Comparison of ENCODE assay signal across 8 cellular contexts in the genomic region with DNA sequence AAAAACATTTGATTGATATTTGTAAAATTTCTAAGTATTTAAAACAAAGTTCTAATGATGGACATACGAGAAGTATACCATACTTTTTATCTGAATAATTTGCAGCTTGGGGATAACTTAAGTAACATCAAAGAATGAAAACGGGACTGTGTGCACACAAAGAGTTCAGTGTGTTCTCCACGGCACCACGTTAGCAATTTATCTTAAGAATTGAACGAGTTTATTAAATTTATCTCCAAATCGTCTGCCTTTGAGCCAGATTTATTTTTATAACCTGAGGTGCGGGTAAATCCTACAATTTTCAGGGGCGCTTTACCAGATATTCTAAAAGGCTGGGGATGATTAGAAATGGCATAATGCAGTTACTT. TPM values are rescaled to one million over a fixed set of nuclear protein-coding genes. Genes with fewer than 3 reads are reported as not detected.
A peak's percentile ranks its signal among the peaks of the same experiment; 100 is the strongest.
DNase-seq lines count a peak whose midpoint lies in the region; FAIRE-seq and TF ChIP-seq lines count a peak whose summit lies in the region.

No MANE protein-coding gene starts in this region.

- intact Hi-C loops in activated T-helper 2 cell treated with anti-CD3 and anti-CD28 coated beads, Interferon-gamma antibody, Interleukin-2, Interleukin-4, amounts not matched to agents 10 μg/mL and 5 μg/mL and 100 μg/mL, durations not matched to agents 14 hours and 24 hours and 36 hours (cut with micrococcal nuclease): no loop called here
- intact Hi-C loops in testis (cut with DNase I; ENCODE audit: low total_unique reads) (loop anchor here (5.0 kb wide), 1 partner anchor 96 kb away; no protein-coding TSS in a partner anchor), posterior vena cava (cut with DNase I) (loop anchor here (5.0 kb wide), 1 partner anchor 96 kb away; no protein-coding TSS in a partner anchor)

- no peak for TF ChIP-seq POLR2A in testis (IDR thresholded peaks at IDR 0.05)
- TF ChIP-seq POLR2A in GM12891 (IDR thresholded peaks at IDR 0.05; ENCODE audit: low read depth, low read length): no peak

- DNase-seq in T-helper 2 cell treated with Interferon-gamma antibody and Interleukin-4, amounts not matched to agents 5 μg/mL and 100 μg/mL, for 36 hours (ENCODE audit: low spot score): no peak
- DNase-seq in T-helper 2 cell (no peak), testis (no peak), GM12891 (ENCODE audit: insufficient read length, low spot score) (no peak), posterior vena cava (ENCODE audit: low spot score) (no peak), AML-193 (lab: John Stamatoyannopoulos, UW) (no peak)
- DNase-seq in activated T-helper 2 cell treated with anti-CD3 and anti-CD28 coated beads, Interferon-gamma antibody, Interleukin-2, Interleukin-4, amounts not matched to agents 10 μg/mL and 5 μg/mL and 100 μg/mL, durations not matched to agents 14 hours and 24 hours and 36 hours (ENCODE audit: low spot score): no peak

- H3K4me3 ChIP-seq in testis: peak overlapping the region; percentile 55 to 63

- FAIRE-seq in islet of Langerhans (lab: Jason Lieb, UNC) (peak; percentile 69), GM12891 (lab: Jason Lieb, UNC) (no peak)

- peaks cover 42% of the 10 kb centered on the region for H3K4me1 ChIP-seq in testis

- peaks cover 57% of the 10 kb centered on the region for H3K4me1 Mint-ChIP-seq in T-helper 2 cell treated with Interferon-gamma antibody and Interleukin-4, amounts not matched to agents 5 μg/mL and 100 μg/mL, for 36 hours (ENCODE audit: low read depth)
- H3K4me1 Mint-ChIP-seq in activated T-helper 2 cell treated with anti-CD3 and anti-CD28 coated beads, Interferon-gamma antibody, Interleukin-2, Interleukin-4, amounts not matched to agents 10 μg/mL and 5 μg/mL and 100 μg/mL, durations not matched to agents 14 hours and 24 hours and 36 hours (ENCODE audit: low read depth): peaks cover 58% of the 10 kb centered on the region

- peaks cover 7% of the 10 kb centered on the region for H3K9me3 Mint-ChIP-seq in T-helper 2 cell treated with Interferon-gamma antibody and Interleukin-4, amounts not matched to agents 5 μg/mL and 100 μg/mL, for 36 hours
- H3K9me3 Mint-ChIP-seq in activated T-helper 2 cell treated with anti-CD3 and anti-CD28 coated beads, Interferon-gamma antibody, Interleukin-2, Interleukin-4, amounts not matched to agents 10 μg/mL and 5 μg/mL and 100 μg/mL, durations not matched to agents 14 hours and 24 hours and 36 hours: peaks cover 8% of the 10 kb centered on the region

- H3K27ac ChIP-seq in testis: peak overlapping the region; percentile 91 to 98

- no peaks in the 10 kb centered on the region for H3K27me3 ChIP-seq in testis

- no peak for TF ChIP-seq CTCF in testis (IDR thresholded peaks at IDR 0.05)

- peak overlapping the region; percentile 100 for H3K27ac Mint-ChIP-seq in T-helper 2 cell treated with Interferon-gamma antibody and Interleukin-4, amounts not matched to agents 5 μg/mL and 100 μg/mL, for 36 hours
- H3K27ac Mint-ChIP-seq in activated T-helper 2 cell treated with anti-CD3 and anti-CD28 coated beads, Interferon-gamma antibody, Interleukin-2, Interleukin-4, amounts not matched to agents 10 μg/mL and 5 μg/mL and 100 μg/mL, durations not matched to agents 14 hours and 24 hours and 36 hours: peak overlapping the region; percentile 100

- H3K36me3 Mint-ChIP-seq in T-helper 2 cell treated with Interferon-gamma antibody and Interleukin-4, amounts not matched to agents 5 μg/mL and 100 μg/mL, for 36 hours (ENCODE audit: low read depth): peaks cover 64% of the 10 kb centered on the region
- H3K36me3 Mint-ChIP-seq in activated T-helper 2 cell treated with anti-CD3 and anti-CD28 coated beads, Interferon-gamma antibody, Interleukin-2, Interleukin-4, amounts not matched to agents 10 μg/mL and 5 μg/mL and 100 μg/mL, durations not matched to agents 14 hours and 24 hours and 36 hours (ENCODE audit: low read depth): peaks cover 77% of the 10 kb centered on the region

- H3K9me3 ChIP-seq in testis: no peaks in the 10 kb centered on the region

- H3K4me3 Mint-ChIP-seq in T-helper 2 cell treated with Interferon-gamma antibody and Interleukin-4, amounts not matched to agents 5 μg/mL and 100 μg/mL, for 36 hours: peak overlapping the region; percentile 86
- peak overlapping the region; percentile 94 for H3K4me3 Mint-ChIP-seq in activated T-helper 2 cell treated with anti-CD3 and anti-CD28 coated beads, Interferon-gamma antibody, Interleukin-2, Interleukin-4, amounts not matched to agents 10 μg/mL and 5 μg/mL and 100 μg/mL, durations not matched to agents 14 hours and 24 hours and 36 hours (ENCODE audit: low read depth)

- WGBS in testis, 2 donors: 2 to 3% methylated on average over 8 of the region's 8 CpGs

- no peaks in the 10 kb centered on the region for H3K27me3 Mint-ChIP-seq in T-helper 2 cell treated with Interferon-gamma antibody and Interleukin-4, amounts not matched to agents 5 μg/mL and 100 μg/mL, for 36 hours (ENCODE audit: low read depth)
- no peaks in the 10 kb centered on the region for H3K27me3 Mint-ChIP-seq in activated T-helper 2 cell treated with anti-CD3 and anti-CD28 coated beads, Interferon-gamma antibody, Interleukin-2, Interleukin-4, amounts not matched to agents 10 μg/mL and 5 μg/mL and 100 μg/mL, durations not matched to agents 14 hours and 24 hours and 36 hours (ENCODE audit: low read depth)

- no peaks in the 10 kb centered on the region for H3K36me3 ChIP-seq in testis (ENCODE audit: low read depth, missing control alignments)

TF ChIP-seq in GM12891, 5 proteins besides CTCF, POLR2A, EP300 and RAD21:
- TF ChIP-seq TAF1 (IDR thresholded peaks at IDR 0.05; ENCODE audit: low read depth, low read length) (no peak), PAX5 (IDR thresholded peaks at IDR 0.05; ENCODE audit: insufficient read depth, low read length, severe bottlenecking) (no peak), SPI1 (IDR thresholded peaks at IDR 0.05; ENCODE audit: low read depth, low read length) (no peak), POU2F2 (IDR thresholded peaks at IDR 0.05; ENCODE audit: low read depth, low read length) (no peak), POLR2AphosphoS5 (IDR thresholded peaks at IDR 0.05; ENCODE audit: low read depth, low read length) (no peak)

RNA-seq across cellular contexts. Expression of a gene that starts 3.4 kb away (rescaled TPM):
- 105 and 111 TPM in 2 replicates for total RNA-seq in activated T-helper 2 cell treated with anti-CD3 and anti-CD28 coated beads, Interferon-gamma antibody, Interleukin-2, Interleukin-4, amounts not matched to agents 10 μg/mL and 5 μg/mL and 100 μg/mL, durations not matched to agents 14 hours and 24 hours and 36 hours
- 100 to 1,000 TPM; 113 to 129 TPM for total RNA-seq in testis
- polyA plus RNA-seq in testis (ENCODE audit: insufficient read depth, low read depth, low replicate concordance): 64.5 TPM
- 45.4 TPM for polyA plus RNA-seq in GM12891 (2012; ENCODE audit: low read depth, missing spikeins)
- 100 to 1,000 TPM in 1 of 2 donors, 10 to 100 TPM in 1; 94.5 to 104 TPM for total RNA-seq in posterior vena cava
